Comparison of ENCODE assay signal across 1 cellular context in the genomic region with DNA sequence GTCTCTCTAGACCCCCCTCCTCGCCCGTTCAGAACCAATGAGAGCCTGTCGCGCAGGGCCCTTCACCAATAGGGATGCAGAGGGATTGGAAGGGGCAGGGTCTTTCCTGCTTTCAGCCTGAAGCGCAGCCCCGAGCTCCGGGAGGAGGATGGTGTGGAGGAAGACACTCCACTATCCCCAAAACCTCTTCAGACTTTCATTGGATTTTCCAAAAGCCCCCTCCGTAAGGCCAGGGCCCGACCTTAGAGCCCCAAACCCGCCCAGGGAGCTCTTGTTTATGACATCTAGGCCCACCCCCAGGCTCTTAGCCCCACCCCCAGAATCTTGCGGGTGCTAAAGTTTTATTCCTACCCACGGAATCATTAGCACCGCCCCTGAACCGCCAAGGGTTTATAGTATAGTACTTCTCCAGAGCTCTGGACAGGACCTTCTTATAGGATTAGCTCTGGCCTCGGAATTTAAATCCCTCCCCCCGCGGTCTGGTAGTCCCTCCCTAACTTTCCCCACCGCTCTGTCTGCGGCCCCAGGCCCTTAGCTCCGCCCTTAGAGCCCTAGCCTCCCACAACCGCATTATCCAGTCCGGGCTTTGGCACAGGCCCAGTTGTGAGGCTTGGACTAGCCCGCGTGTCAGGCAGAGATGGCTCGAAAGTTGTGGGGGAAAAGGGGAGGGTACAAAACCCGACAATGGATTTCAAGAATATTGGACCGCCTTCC.
TF ChIP-seq lines count a peak whose summit lies in the region.

No MANE protein-coding gene starts in this region.

TF ChIP-seq in HCT116, 20 proteins besides CTCF, POLR2A, EP300 and RAD21:
- TF ChIP-seq ZFX (IDR thresholded peaks at IDR 0.05): no peak
- TF ChIP-seq SIN3A (IDR thresholded peaks at IDR 0.05; ENCODE audit: low read depth): no peak
- TF ChIP-seq YY1 (IDR thresholded peaks at IDR 0.05; ENCODE audit: extremely low read depth, insufficient replicate concordance, low read depth, low read length): no peak
- TF ChIP-seq SP1 (IDR thresholded peaks at IDR 0.05; ENCODE audit: low read depth): peak; percentile 86
- TF ChIP-seq, protein P1, sequence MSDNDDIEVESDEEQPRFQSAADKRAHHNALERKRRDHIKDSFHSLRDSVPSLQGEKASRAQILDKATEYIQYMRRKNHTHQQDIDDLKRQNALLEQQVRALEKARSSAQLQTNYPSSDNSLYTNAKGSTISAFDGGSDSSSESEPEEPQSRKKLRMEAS (IDR thresholded peaks at IDR 0.05): peak; percentile 62; the same call in 1 of the 2 replicates
- TF ChIP-seq CBX3 (IDR thresholded peaks at IDR 0.05; ENCODE audit: low read depth): 0 out of 2 replicates have a peak, but pooled peaks have one; percentile 29
- TF ChIP-seq ATF3 (IDR thresholded peaks at IDR 0.05): no peak
- TF ChIP-seq POLR2AphosphoS5 (IDR thresholded peaks at IDR 0.05; ENCODE audit: low read depth, low read length): peak; percentile 22; the same call in 1 of the 2 replicates
